13 cellular contexts compared by ENCODE assay signal in the genomic region with DNA sequence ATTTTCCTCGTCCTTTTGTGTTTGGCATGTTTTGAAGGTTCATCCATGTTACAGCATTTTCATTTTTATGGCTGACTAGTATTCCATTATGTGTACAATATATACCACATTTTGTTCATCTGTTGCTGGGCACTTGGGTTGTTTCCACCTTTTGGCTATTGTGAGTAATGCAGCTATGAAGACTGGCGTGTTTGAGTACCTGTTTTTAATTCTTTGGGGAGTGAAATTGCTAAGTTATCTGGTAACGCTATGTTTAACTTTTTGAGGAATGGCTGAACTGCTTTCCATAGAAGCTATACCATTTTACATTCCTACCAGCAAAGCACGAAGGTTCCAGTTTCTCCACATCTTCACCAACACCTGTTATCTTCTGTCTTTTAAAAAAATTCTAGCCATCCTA. TPM values are rescaled to one million over a fixed set of nuclear protein-coding genes. Genes with fewer than 3 reads are reported as not detected.
"Had no signal": no experiment of that assay in that cellular context is flagged by ENCODE, and none has a peak within 500 bp of the region (broad histone marks: within the 10 kb centered on the region; RNA-seq: fewer than 3 reads in every experiment).

No MANE protein-coding gene starts in this region.

- H3K9me3 ChIP-seq: breast epithelium, gastroesophageal sphincter had no signal

- H3K27ac Mint-ChIP-seq: activated T-helper 2 cell treated with anti-CD3 and anti-CD28 coated beads, Interferon-gamma antibody, Interleukin-2, Interleukin-4, amounts not matched to agents 10 μg/mL and 5 μg/mL and 100 μg/mL, durations not matched to agents 14 hours and 24 hours and 36 hours; stimulated activated naive CD8-positive, alpha-beta T cell treated with anti-CD3 and anti-CD28 coated beads, Interleukin-15, Interleukin-2, amounts not matched to agents 100 ng/mL and 50 ng/mL, for 24 hours had no signal

- H3K4me2 ChIP-seq: hepatocyte had no signal

- H3K4me3 ChIP-seq: breast epithelium, gastroesophageal sphincter, hepatocyte had no signal

- H2AFZ ChIP-seq: hepatocyte, parathyroid adenoma had no signal

- H3K79me2 ChIP-seq: parathyroid adenoma had no signal

- DNase-seq: activated CD4-positive, alpha-beta T cell treated with anti-CD3 and anti-CD28 coated beads for 4 hours; activated CD8-positive, alpha-beta memory T cell treated with anti-CD3 and anti-CD28 coated beads for 24 hours; activated naive CD4-positive, alpha-beta T cell treated with anti-CD3 and anti-CD28 coated beads, Interleukin-2, amount 50 U/mL, for 16 hours; left ventricle myocardium superior; stimulated activated CD4-positive, alpha-beta T cell treated with anti-CD3 and anti-CD28 coated beads, Interleukin-4, amount 100 ng/mL, for 24 hours; T-helper 1 cell had no signal

- H3K27me3 ChIP-seq: breast epithelium, gastroesophageal sphincter, hepatocyte had no signal

- H3K4me1 ChIP-seq: breast epithelium, parathyroid adenoma had no signal

- H3K9me3 Mint-ChIP-seq: activated T-helper 2 cell treated with anti-CD3 and anti-CD28 coated beads, Interferon-gamma antibody, Interleukin-2, Interleukin-4, amounts not matched to agents 10 μg/mL and 5 μg/mL and 100 μg/mL, durations not matched to agents 14 hours and 24 hours and 36 hours; stimulated activated naive CD8-positive, alpha-beta T cell treated with anti-CD3 and anti-CD28 coated beads, Interleukin-15, Interleukin-2, amounts not matched to agents 100 ng/mL and 50 ng/mL, for 24 hours had no signal

- H3K36me3 ChIP-seq: breast epithelium had no signal

- H3K9ac ChIP-seq: parathyroid adenoma had no signal

- H3K27me3 Mint-ChIP-seq: stimulated activated naive CD8-positive, alpha-beta T cell treated with anti-CD3 and anti-CD28 coated beads, Interleukin-15, Interleukin-2, amounts not matched to agents 100 ng/mL and 50 ng/mL, for 24 hours had no signal

- H3K4me3 Mint-ChIP-seq: stimulated activated naive CD8-positive, alpha-beta T cell treated with anti-CD3 and anti-CD28 coated beads, Interleukin-15, Interleukin-2, amounts not matched to agents 100 ng/mL and 50 ng/mL, for 24 hours had no signal

- H3K27ac ChIP-seq: breast epithelium, hepatocyte, parathyroid adenoma had no signal

RNA-seq across cellular contexts. Expression of a gene that starts 37.0 kb away (rescaled TPM):
- polyA plus RNA-seq: neural cell had no signal
